ENCODE assay signal across 17 cellular contexts in genomic region chr9:117744390-117744789, GRCh38. TPM values are rescaled to one million over a fixed set of nuclear protein-coding genes. Genes with fewer than 3 reads are reported as not detected.
DNase-seq lines count a peak whose midpoint lies in the region; ATAC-seq and TF ChIP-seq lines count a peak whose summit lies in the region.
"Had no signal": no experiment of that assay in that cellular context is flagged by ENCODE, and none has a peak within 500 bp of the region (broad histone marks: within the 10 kb centered on the region; RNA-seq: fewer than 3 reads in every experiment).

No MANE protein-coding gene starts in this region.

- H3K4me3 Mint-ChIP-seq in T-helper 1 cell treated with Interleukin-12 subunit alpha and Interleukin-12 subunit beta and Interleukin-4 antibody, amounts not matched to agents 30 μg/mL and 1 μg/mL, for 36 hours, result peak overlapping the region; percentile 72
- H3K4me3 Mint-ChIP-seq: stimulated activated naive CD8-positive, alpha-beta T cell treated with anti-CD3 and anti-CD28 coated beads, Interleukin-15, Interleukin-2, amounts not matched to agents 100 ng/mL and 50 ng/mL, for 24 hours had no signal

- H3K9me3 ChIP-seq in right atrium auricular region (no peaks in the 10 kb centered on the region), thoracic aorta (no peaks in the 10 kb centered on the region)
- H3K9me3 ChIP-seq: mucosa of descending colon had no signal

- TF ChIP-seq CTCF in right atrium auricular region (IDR thresholded peaks at IDR 0.05) (no peak), thoracic aorta (IDR thresholded peaks at IDR 0.05) (no peak)

- H3K27ac Mint-ChIP-seq in T-helper 1 cell treated with Interleukin-12 subunit alpha and Interleukin-12 subunit beta and Interleukin-4 antibody, amounts not matched to agents 30 μg/mL and 1 μg/mL, for 36 hours, result no peak overlapping the region
- H3K27ac Mint-ChIP-seq: activated naive CD4-positive, alpha-beta T cell treated with anti-CD3 and anti-CD28 coated beads, Interleukin-2, amount 50 U/mL, for 72 hours; stimulated activated naive CD8-positive, alpha-beta T cell treated with anti-CD3 and anti-CD28 coated beads, Interleukin-15, Interleukin-2, amounts not matched to agents 100 ng/mL and 50 ng/mL, for 24 hours had no signal

- H3K27ac ChIP-seq in right atrium auricular region (no peak overlapping the region), thoracic aorta (no peak overlapping the region)

- intact Hi-C loops in left cardiac atrium (cut with DNase I), result no loop called here
- intact Hi-C loops in head of caudate nucleus (cut with DNase I), result no loop called here

- no peak for DNase-seq in right atrium auricular region (ENCODE audit: low spot score)
- DNase-seq in left cardiac atrium, result no peak
- peak; percentile 44 for DNase-seq in medulla oblongata (ENCODE audit: extremely low spot score)
- DNase-seq in thoracic aorta (ENCODE audit: low spot score), result no peak
- no peak for DNase-seq in head of caudate nucleus
- DNase-seq in NK-92 treated with Interleukin-12 subunit alpha and Interleukin-12 subunit beta, amount 100 ng/mL, for 24 hours (lab: John Stamatoyannopoulos, UW), result no peak
- DNase-seq: cortex of kidney; DND-41; IMR-90; NCI-H1436 treated with DMSO at 0.1 percent for 48 hours; NCI-H526 treated with DMSO at 0.1 percent for 48 hours; stimulated activated CD4-positive, alpha-beta T cell treated with anti-CD3 and anti-CD28 coated beads, Interleukin-4, amount 100 ng/mL, for 1 hour had no signal

- H3K4me3 ChIP-seq in right atrium auricular region (peak overlapping the region; percentile 38 to 56), thoracic aorta (peak overlapping the region; percentile 74)
- H3K4me3 ChIP-seq: mucosa of descending colon had no signal

- H3K4me1 ChIP-seq in right atrium auricular region (peaks cover 0 to 11% of the 10 kb centered on the region in 2 donors), thoracic aorta (ENCODE audit: control insufficient read depth in 1 of 2, low read depth in 2 of 2) (peaks cover 3 to 5% of the 10 kb centered on the region in 2 donors)

- ATAC-seq in left cardiac atrium (no peak), thoracic aorta (ENCODE audit: insufficient number of reproducible peaks, low FRiP score, low read depth) (no peak), HG03135 (IDR thresholded peaks at IDR 0.05; ENCODE audit: unreplicated experiment) (no peak)
- ATAC-seq: activated naive CD4-positive, alpha-beta T cell treated with anti-CD3 and anti-CD28 coated beads, Interleukin-2, amount 50 U/mL, for 72 hours had no signal

- peaks cover 46% of the 10 kb centered on the region for H3K27me3 Mint-ChIP-seq in T-helper 1 cell treated with Interleukin-12 subunit alpha and Interleukin-12 subunit beta and Interleukin-4 antibody, amounts not matched to agents 30 μg/mL and 1 μg/mL, for 36 hours (ENCODE audit: low read depth)

- H3K36me3 Mint-ChIP-seq in T-helper 1 cell treated with Interleukin-12 subunit alpha and Interleukin-12 subunit beta and Interleukin-4 antibody, amounts not matched to agents 30 μg/mL and 1 μg/mL, for 36 hours (ENCODE audit: low read depth), result peaks cover 2% of the 10 kb centered on the region
- H3K36me3 Mint-ChIP-seq: activated naive CD4-positive, alpha-beta T cell treated with anti-CD3 and anti-CD28 coated beads, Interleukin-2, amount 50 U/mL, for 72 hours had no signal

- H3K36me3 ChIP-seq in right atrium auricular region (no peaks in the 10 kb centered on the region), thoracic aorta (no peaks in the 10 kb centered on the region)

- H3K9me3 Mint-ChIP-seq in T-helper 1 cell treated with Interleukin-12 subunit alpha and Interleukin-12 subunit beta and Interleukin-4 antibody, amounts not matched to agents 30 μg/mL and 1 μg/mL, for 36 hours, result no peaks in the 10 kb centered on the region
- H3K9me3 Mint-ChIP-seq: activated naive CD4-positive, alpha-beta T cell treated with anti-CD3 and anti-CD28 coated beads, Interleukin-2, amount 50 U/mL, for 72 hours; stimulated activated naive CD8-positive, alpha-beta T cell treated with anti-CD3 and anti-CD28 coated beads, Interleukin-15, Interleukin-2, amounts not matched to agents 100 ng/mL and 50 ng/mL, for 24 hours had no signal

- H3K4me1 Mint-ChIP-seq in T-helper 1 cell treated with Interleukin-12 subunit alpha and Interleukin-12 subunit beta and Interleukin-4 antibody, amounts not matched to agents 30 μg/mL and 1 μg/mL, for 36 hours (ENCODE audit: low read depth), result peaks cover 1% of the 10 kb centered on the region

- H3K27me3 ChIP-seq in right atrium auricular region (no peaks in the 10 kb centered on the region), thoracic aorta (replicated peaks; ENCODE audit: insufficient read depth) (no peaks in the 10 kb centered on the region)

RNA-seq across cellular contexts. Expression of gene TLR4, which starts 40.2 kb away (rescaled TPM):
- total RNA-seq in right atrium auricular region (10 to 100 TPM; 13.4 to 20.0 TPM), left cardiac atrium (10 to 100 TPM; 19.8 to 22.6 TPM), thoracic aorta (10 to 100 TPM; 78.2 to 94.5 TPM)
- total RNA-seq: activated naive CD4-positive, alpha-beta T cell treated with anti-CD3 and anti-CD28 coated beads, Interleukin-2, amount 50 U/mL, for 72 hours had no signal
